ENCODE assay signal across 1 cellular context in the genomic region with DNA sequence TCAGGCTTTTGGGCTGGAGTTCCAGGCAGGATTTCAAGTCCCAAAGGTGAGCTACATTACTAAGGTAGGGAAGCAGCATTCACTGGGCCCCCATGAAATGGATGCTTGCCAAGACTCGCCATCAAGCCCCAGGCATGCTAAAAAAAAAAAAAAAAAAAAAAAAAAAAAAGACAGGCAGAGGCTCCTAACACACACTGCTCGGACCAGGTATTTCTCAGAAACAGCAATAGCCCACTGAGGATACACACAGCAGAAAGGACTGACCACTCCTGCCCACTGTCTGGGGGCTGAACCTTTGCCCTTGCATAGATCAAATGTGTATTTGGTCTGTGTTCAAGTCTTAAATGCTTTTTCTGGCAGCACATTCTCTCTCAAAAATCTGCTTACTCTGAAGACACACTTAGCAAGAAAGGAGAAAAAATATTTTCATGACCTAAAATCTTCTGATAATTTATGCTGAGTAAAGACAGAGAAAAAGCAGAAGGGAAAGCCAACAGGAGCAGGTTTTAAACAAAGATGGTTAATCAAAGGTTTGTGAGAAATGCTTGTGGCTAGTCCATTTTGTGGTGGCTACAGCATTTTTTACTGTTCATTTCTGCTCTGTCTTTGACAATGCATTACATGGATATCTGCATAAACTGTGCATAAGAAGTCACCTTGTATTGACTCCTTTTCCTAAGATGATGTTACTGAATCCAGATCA.
A peak's percentile ranks its signal among the peaks of the same experiment; 100 is the strongest.
TF ChIP-seq lines count a peak whose summit lies in the region.

No MANE protein-coding gene starts in this region.

TF ChIP-seq in SK-N-SH treated with all-trans-retinoic acid at 6 μM for 48 hours, 23 proteins besides CTCF, POLR2A, EP300 and RAD21:
- TF ChIP-seq GLIS3 (CRISPR knock-in tag; IDR thresholded peaks at IDR 0.05) (no peak), TSHZ2 (CRISPR knock-in tag; IDR thresholded peaks at IDR 0.05) (no peak), ISL1 (CRISPR knock-in tag; IDR thresholded peaks at IDR 0.05) (peak; percentile 58), ESRRG (CRISPR knock-in tag; IDR thresholded peaks at IDR 0.05) (no peak)
- TF ChIP-seq, protein P1, sequence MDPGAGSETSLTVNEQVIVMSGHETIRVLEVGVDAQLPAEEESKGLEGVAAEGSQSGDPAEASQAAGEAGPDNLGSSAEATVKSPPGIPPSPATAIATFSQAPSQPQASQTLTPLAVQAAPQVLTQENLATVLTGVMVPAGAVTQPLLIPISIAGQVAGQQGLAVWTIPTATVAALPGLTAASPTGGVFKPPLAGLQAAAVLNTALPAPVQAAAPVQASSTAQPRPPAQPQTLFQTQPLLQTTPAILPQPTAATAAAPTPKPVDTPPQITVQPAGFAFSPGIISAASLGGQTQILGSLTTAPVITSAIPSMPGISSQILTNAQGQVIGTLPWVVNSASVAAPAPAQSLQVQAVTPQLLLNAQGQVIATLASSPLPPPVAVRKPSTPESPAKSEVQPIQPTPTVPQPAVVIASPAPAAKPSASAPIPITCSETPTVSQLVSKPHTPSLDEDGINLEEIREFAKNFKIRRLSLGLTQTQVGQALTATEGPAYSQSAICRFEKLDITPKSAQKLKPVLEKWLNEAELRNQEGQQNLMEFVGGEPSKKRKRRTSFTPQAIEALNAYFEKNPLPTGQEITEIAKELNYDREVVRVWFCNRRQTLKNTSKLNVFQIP (CRISPR knock-in tag; IDR thresholded peaks at IDR 0.05; ENCODE audit: borderline replicate concordance, low read depth) = no peak
